8 cellular contexts compared by ENCODE assay signal in genomic region chr19:21482863-21483276, GRCh38.
DNase-seq lines count a peak whose midpoint lies in the region; ATAC-seq and TF ChIP-seq lines count a peak whose summit lies in the region.

No MANE protein-coding gene starts in this region.

- ATAC-seq in GM18909 (IDR thresholded peaks at IDR 0.05; ENCODE audit: poor library complexity, unreplicated experiment) (no peak), GM18517 (IDR thresholded peaks at IDR 0.05; ENCODE audit: unreplicated experiment) (no peak)

- POLR2A ChIA-PET in HEK293 (lab: Yijun Ruan, JAX) = no interaction called here

- H3K9me3 ChIP-seq in HEK293 (ENCODE audit: control insufficient read depth, insufficient read depth, low read depth, low read length) (no peaks in the 10 kb centered on the region), adipocyte (ENCODE audit: control insufficient read depth, low read length) (no peaks in the 10 kb centered on the region)

- H3K4me3 ChIP-seq in HEK293 (ENCODE audit: low read depth, low read length) = no peak overlapping the region
- H3K4me3 ChIP-seq in adipocyte (ENCODE audit: low read length) = peak overlapping the region; percentile 19

- CTCF ChIA-PET in HEK293 (lab: Yijun Ruan, JAX) = no interaction called here

- DNase-seq in T follicular helper cell (ENCODE audit: low read depth) (peak; percentile 66), adipocyte (ENCODE audit: low read depth) (peak; percentile 41), iris pigment epithelial cell (ENCODE audit: low read depth) (peak; percentile 44), NCI-H2171 (lab: John Stamatoyannopoulos, UW) (no peak)
- DNase-seq in stimulated activated CD4-positive, alpha-beta T cell treated with anti-CD3 and anti-CD28 coated beads, Interleukin-2, amount 100 ng/mL, for 48 hours = peak; percentile 48 to 60

- no peaks in the 10 kb centered on the region for H3K27me3 ChIP-seq in adipocyte (replicated peaks; ENCODE audit: control insufficient read depth, insufficient read depth, low read length)

- H3K4me1 ChIP-seq in HEK293 (ENCODE audit: control insufficient read depth, insufficient read depth, low read length) = no peaks in the 10 kb centered on the region
- peaks cover 2% of the 10 kb centered on the region for H3K4me1 ChIP-seq in adipocyte (ENCODE audit: control insufficient read depth, insufficient read depth, low read length)

- H3K9ac ChIP-seq in adipocyte (ENCODE audit: low read length) = no peak overlapping the region

- no peak for TF ChIP-seq CTCF in HEK293 (tag by site-specific recombination; IDR thresholded peaks at IDR 0.05)

- no peaks in the 10 kb centered on the region for H3K36me3 ChIP-seq in HEK293 (ENCODE audit: control insufficient read depth in 2 of 2, insufficient read depth in 1 of 2, low read length in 2 of 2)
- H3K36me3 ChIP-seq in adipocyte (ENCODE audit: control insufficient read depth, insufficient read depth, low read length, severe bottlenecking) = no peaks in the 10 kb centered on the region

- no peak overlapping the region for H3K27ac ChIP-seq in HEK293 (ENCODE audit: extremely low read depth, low read depth, low read length)

TF ChIP-seq in HEK293, 187 proteins besides CTCF, POLR2A, EP300 and RAD21:
- no peak for TF ChIP-seq ZNF571 (tag by site-specific recombination; IDR thresholded peaks at IDR 0.05)
- TF ChIP-seq GLI2 (tag by site-specific recombination; IDR thresholded peaks at IDR 0.05; ENCODE audit: borderline replicate concordance, low read depth) = no peak
- TF ChIP-seq PRDM2 (tag by site-specific recombination; IDR thresholded peaks at IDR 0.05; ENCODE audit: borderline replicate concordance) = no peak
- peak; percentile 26; the same call in 1 of the 2 replicates for TF ChIP-seq ZNF654 (tag by site-specific recombination; IDR thresholded peaks at IDR 0.05; ENCODE audit: low read depth)
